In the genomic region with DNA sequence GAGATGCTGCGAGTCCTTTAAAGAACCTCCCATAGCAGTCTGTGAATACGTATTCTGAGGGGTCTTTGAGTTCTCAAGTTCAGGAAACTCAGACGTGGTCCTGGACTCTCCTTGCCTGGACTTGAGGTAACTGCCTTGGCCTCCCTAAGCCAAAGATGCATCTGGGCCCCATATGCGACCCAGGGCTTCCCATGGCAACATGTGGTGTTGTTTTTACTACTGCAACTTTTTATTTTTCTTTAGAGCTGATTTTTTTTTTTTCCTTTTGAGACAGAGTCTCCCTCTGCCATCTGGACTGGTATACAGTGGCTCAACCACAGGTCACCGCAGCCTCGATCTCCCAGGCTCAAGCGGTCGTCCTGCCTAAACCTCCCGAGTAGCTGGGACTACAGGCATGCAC, we compare ENCODE assay signal across 8 cellular contexts.
"Had no signal": no experiment of that assay in that cellular context is flagged by ENCODE, and none has a peak within 500 bp of the region (broad histone marks: within the 10 kb centered on the region; RNA-seq: fewer than 3 reads in every experiment).

No MANE protein-coding gene starts in this region.

- H3K4me3 ChIP-seq: GM23248, GM23338, HAP-1 had no signal

- H3K4me3 Mint-ChIP-seq: GM23338, H9, HFFc6 had no signal

- H3K9ac ChIP-seq: GM23248 had no signal

- DNase-seq: GM23248, GOT3, H7, H9, HCEC 1CT, HFFc6 had no signal

- H3K4me1 ChIP-seq: HAP-1 had no signal

- H3K4me2 ChIP-seq: GM23338 had no signal

- H3K36me3 ChIP-seq: HAP-1 had no signal

- H3K9me3 Mint-ChIP-seq: GM23338, H9, HFFc6 had no signal

- H2AFZ ChIP-seq: GM23248, GM23338 had no signal

- H3K4me1 Mint-ChIP-seq: H9 had no signal

- H3K9me3 ChIP-seq: HAP-1 had no signal

- H3K27ac Mint-ChIP-seq: GM23338, H9, HFFc6 had no signal

- H3K27ac ChIP-seq: GM23248 had no signal
